Comparison of ENCODE assay signal across 8 cellular contexts in the genomic region with DNA sequence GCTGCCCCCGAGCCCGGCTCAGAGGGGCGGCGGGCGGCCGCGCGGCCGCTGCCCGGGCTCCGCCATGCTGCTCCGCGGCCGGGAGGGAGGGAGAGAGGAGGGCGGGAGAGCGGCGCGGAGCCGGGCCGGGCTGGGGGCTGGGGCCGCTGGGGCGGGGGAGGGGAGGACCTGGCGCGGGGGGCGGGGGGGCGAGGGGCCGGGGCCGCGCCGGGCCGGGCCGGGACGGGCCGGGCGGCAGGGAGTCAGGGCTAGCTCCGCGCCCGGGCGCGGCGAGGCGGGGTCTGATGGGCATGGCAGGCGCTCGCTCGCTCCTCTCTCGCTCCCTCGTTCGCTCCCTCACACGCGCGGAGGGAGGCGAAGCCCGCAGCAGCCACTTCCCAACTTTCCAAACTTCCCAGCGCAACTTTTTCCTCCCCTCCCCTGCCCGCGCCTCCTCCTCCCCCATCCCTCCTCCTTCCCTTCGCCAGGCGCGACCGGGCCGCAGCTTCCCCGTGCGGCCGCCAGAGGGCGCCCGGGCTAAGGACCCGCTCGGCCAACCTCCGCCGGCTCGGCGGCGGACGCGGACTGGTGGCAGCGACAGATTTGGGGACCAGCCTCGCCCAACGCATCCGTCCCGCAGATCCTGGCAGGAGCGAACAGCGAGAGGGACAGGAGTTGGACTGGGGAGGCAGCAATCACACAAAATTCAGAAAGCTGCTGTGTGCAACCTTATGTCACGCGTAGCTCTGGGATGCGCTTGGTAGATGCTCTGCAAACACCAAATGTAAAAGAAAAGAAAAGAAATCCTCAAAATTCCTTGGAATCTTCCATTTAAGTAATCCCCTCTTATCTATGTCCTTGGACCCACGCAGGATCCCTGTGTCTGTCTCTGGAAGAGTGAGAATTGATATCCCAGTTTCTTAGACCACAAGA.
DNase-seq lines count a peak whose midpoint lies in the region; ATAC-seq, FAIRE-seq and TF ChIP-seq lines count a peak whose summit lies in the region.

TSS of gene TRABD2B (minus strand) at position 97 of the 912 bp plus-strand sequence.

- H3K27me3 Mint-ChIP-seq in T-helper 1 cell treated with Interleukin-12 subunit alpha and Interleukin-12 subunit beta and Interleukin-4 antibody, amounts not matched to agents 30 μg/mL and 1 μg/mL, for 36 hours (ENCODE audit: low read depth): peaks cover 50% of the 10 kb centered on the region

- peak; percentile 84 for DNase-seq in D721Med (ENCODE audit: insufficient read length, low spot score)
- DNase-seq in astrocyte of the cerebellum (ENCODE audit: low read depth): peak; percentile 27
- peak in 49 of 51 donors; percentile 4 to 86 (median 51) for DNase-seq in hypothalamus (lab: John Stamatoyannopoulos, UW)
- DNase-seq in retinal pigment epithelial cell (ENCODE audit: low read depth): no peak
- no peak for DNase-seq in NCI-H1092 treated with DMSO at 0.1 percent for 48 hours (lab: John Stamatoyannopoulos, UW)

- H3K36me3 Mint-ChIP-seq in T-helper 1 cell treated with Interleukin-12 subunit alpha and Interleukin-12 subunit beta and Interleukin-4 antibody, amounts not matched to agents 30 μg/mL and 1 μg/mL, for 36 hours (ENCODE audit: low read depth): no peaks in the 10 kb centered on the region

- H3K4me3 Mint-ChIP-seq in T-helper 1 cell treated with Interleukin-12 subunit alpha and Interleukin-12 subunit beta and Interleukin-4 antibody, amounts not matched to agents 30 μg/mL and 1 μg/mL, for 36 hours: peak within 1 kb of the TSS; percentile 71

- FAIRE-seq in D721Med (lab: Jason Lieb, UNC): no peak

- ATAC-seq in GM21528 (IDR thresholded peaks at IDR 0.05; ENCODE audit: low FRiP score, unreplicated experiment): peak; percentile 89

- H3K4me3 ChIP-seq in astrocyte of the cerebellum (ENCODE audit: low read depth, low read length) (peak within 1 kb of the TSS; percentile 41), retinal pigment epithelial cell (ENCODE audit: low read length) (peak within 1 kb of the TSS; percentile 47)

- no peak within 1 kb of the TSS for H3K27ac Mint-ChIP-seq in T-helper 1 cell treated with Interleukin-12 subunit alpha and Interleukin-12 subunit beta and Interleukin-4 antibody, amounts not matched to agents 30 μg/mL and 1 μg/mL, for 36 hours

- peak; percentile 54; the same call in 1 of the 2 replicates for TF ChIP-seq RAD21 in Ishikawa (IDR thresholded peaks at IDR 0.05; ENCODE audit: low read depth)

- TF ChIP-seq EP300 in Ishikawa (IDR thresholded peaks at IDR 0.05; ENCODE audit: borderline replicate concordance): no peak

- in situ Hi-C loops in astrocyte of the cerebellum (cut with HindIII; ENCODE audit: low sequenced_read_pairs): no loop called here

- H3K9me3 Mint-ChIP-seq in T-helper 1 cell treated with Interleukin-12 subunit alpha and Interleukin-12 subunit beta and Interleukin-4 antibody, amounts not matched to agents 30 μg/mL and 1 μg/mL, for 36 hours: no peaks in the 10 kb centered on the region

- peak; percentile 71 for TF ChIP-seq CTCF in D721Med (IDR thresholded peaks at IDR 0.05; ENCODE audit: insufficient read depth, missing control alignments)
- peak; percentile 98 for TF ChIP-seq CTCF in astrocyte of the cerebellum (IDR thresholded peaks at IDR 0.05; ENCODE audit: low read depth, low read length, missing control alignments)
- peak; percentile 85 for TF ChIP-seq CTCF in retinal pigment epithelial cell (conservative IDR thresholded peaks at IDR 0.05; ENCODE audit: low read depth, low read length)

- H3K4me1 Mint-ChIP-seq in T-helper 1 cell treated with Interleukin-12 subunit alpha and Interleukin-12 subunit beta and Interleukin-4 antibody, amounts not matched to agents 30 μg/mL and 1 μg/mL, for 36 hours (ENCODE audit: low read depth): peaks cover 4% of the 10 kb centered on the region

TF ChIP-seq in Ishikawa, 13 proteins besides CTCF, POLR2A, EP300 and RAD21:
- TF ChIP-seq ZBTB7A (IDR thresholded peaks at IDR 0.05; ENCODE audit: low read depth) (no peak), EGR1 (IDR thresholded peaks at IDR 0.05) (no peak), MAX (IDR thresholded peaks at IDR 0.05) (peak; percentile 29; the same call in 1 of the 2 replicates), TAF1 (IDR thresholded peaks at IDR 0.05; ENCODE audit: low read depth) (no peak), CREB1 (IDR thresholded peaks at IDR 0.05; ENCODE audit: low read depth) (no peak), FOXM1 (IDR thresholded peaks at IDR 0.05; ENCODE audit: borderline replicate concordance, low read depth) (no peak)

Comparison
In these comparisons a context has a peak if more than half of its experiments do, and no peak if none do; other contexts are left out.
1. DNase-seq: peak in D721Med (single experiment), astrocyte of the cerebellum (single experiment) and hypothalamus (49 of 51); none in retinal pigment epithelial cell (single experiment) and NCI-H1092 treated with DMSO at 0.1 percent for 48 hours (single experiment).
2. Peak in every context shown above with its lines, with median percentiles within 50 percentile points of each other: CTCF ChIP-seq.